ENCODE assay signal across 8 cellular contexts in the genomic region with DNA sequence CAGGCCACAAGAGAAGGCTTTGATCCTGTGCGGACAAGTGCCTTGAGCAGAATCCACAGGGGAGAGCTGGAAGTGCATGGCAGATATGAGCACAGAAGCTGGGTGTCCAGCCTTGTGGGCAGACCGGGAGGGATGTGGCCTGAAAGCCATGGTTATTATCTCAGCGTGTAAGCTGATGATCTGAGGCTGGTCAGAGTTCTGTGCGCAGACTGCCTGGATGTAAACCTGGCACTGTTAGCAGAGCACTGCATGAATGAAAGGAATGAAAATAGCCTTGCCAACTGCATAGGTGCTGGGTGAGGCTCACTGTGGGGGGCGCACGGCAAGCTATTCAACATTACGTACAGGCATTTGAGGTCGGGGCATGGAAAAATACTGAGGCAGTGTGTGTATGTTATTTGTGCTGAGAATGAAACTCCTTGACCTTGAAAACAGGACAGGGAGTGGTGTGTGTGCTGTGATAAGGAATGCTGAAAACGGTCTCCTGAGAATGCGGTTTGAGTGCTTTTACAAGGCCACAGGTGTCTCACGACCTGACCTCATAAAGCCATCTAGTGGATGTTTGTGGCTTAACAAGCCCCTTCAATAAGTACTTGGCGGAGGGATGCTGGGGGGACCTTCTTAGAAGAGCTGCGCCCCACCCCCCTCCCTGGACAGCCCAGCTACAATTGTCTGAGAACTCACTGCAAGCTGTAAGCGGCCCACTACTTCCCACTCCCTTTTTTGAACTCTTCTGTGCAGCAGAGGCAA. TPM values are rescaled to one million over a fixed set of nuclear protein-coding genes. Genes with fewer than 3 reads are reported as not detected.
A peak's percentile ranks its signal among the peaks of the same experiment; 100 is the strongest.
DNase-seq lines count a peak whose midpoint lies in the region; ATAC-seq and TF ChIP-seq lines count a peak whose summit lies in the region.

No MANE protein-coding gene starts in this region.

- no peaks in the 10 kb centered on the region for H3K36me3 Mint-ChIP-seq in glutamatergic neuron (ENCODE audit: unreplicated experiment)

- peak overlapping the region in 3 of 4 donors; percentile 36 to 61 (median 45) for H3K27ac ChIP-seq in gastrocnemius medialis

- TF ChIP-seq CTCF in glutamatergic neuron (IDR thresholded peaks at IDR 0.05; ENCODE audit: partially characterized antibody, unreplicated experiment) = peak; percentile 45
- peak; percentile 43 to 58 (median 44) for TF ChIP-seq CTCF in gastrocnemius medialis (IDR thresholded peaks at IDR 0.05 in 4 of 5, conservative IDR thresholded peaks at IDR 0.05 in 1 of 5)

- H3K27ac Mint-ChIP-seq in glutamatergic neuron (ENCODE audit: unreplicated experiment) = no peak overlapping the region

- no peaks in the 10 kb centered on the region for H3K9me3 Mint-ChIP-seq in glutamatergic neuron (ENCODE audit: unreplicated experiment)

- no peaks in the 10 kb centered on the region for H3K27me3 Mint-ChIP-seq in glutamatergic neuron (ENCODE audit: unreplicated experiment)

- no peaks in the 10 kb centered on the region for H3K27me3 ChIP-seq in gastrocnemius medialis

- peaks cover 0 to 5% of the 10 kb centered on the region in 2 donors for H3K36me3 ChIP-seq in gastrocnemius medialis

- TF ChIP-seq POLR2A in gastrocnemius medialis (IDR thresholded peaks at IDR 0.05) = no peak

- peaks cover 4 to 7% of the 10 kb centered on the region in 2 donors for H3K4me1 ChIP-seq in gastrocnemius medialis

- peaks cover 13% of the 10 kb centered on the region for H3K4me1 Mint-ChIP-seq in glutamatergic neuron (ENCODE audit: low read depth, unreplicated experiment)

- no peaks in the 10 kb centered on the region for H3K9me3 ChIP-seq in gastrocnemius medialis

- intact Hi-C loops in gastrocnemius medialis (cut with DNase I; ENCODE audit: low total_unique reads) = loop anchor here (1.0 kb wide), 1 partner anchor 133 kb away; no protein-coding TSS in a partner anchor

- H3K4me3 ChIP-seq in gastrocnemius medialis = no peak overlapping the region

- ATAC-seq in gastrocnemius medialis (peak; percentile 24 to 58), GM21515 (IDR thresholded peaks at IDR 0.05; ENCODE audit: unreplicated experiment) (no peak)

- in situ Hi-C loops in gastrocnemius medialis (cut with MboI; ENCODE audit: low sequenced_read_pairs in 4 of 4) = loop anchor here in 3 of 4 donors (10.0 to 25.0 kb wide), 3 partner anchors 120 to 137 kb away; no protein-coding TSS in a partner anchor

- peak; percentile 51 for DNase-seq in NCI-H82 (lab: John Stamatoyannopoulos, UW)
- DNase-seq in NCI-H82 treated with DMSO at 0.1 percent for 48 hours (lab: John Stamatoyannopoulos, UW; ENCODE audit: unreplicated experiment) = no peak
- peak; percentile 44 for DNase-seq in SHP77 treated with DMSO at 0.1 percent for 48 hours (lab: John Stamatoyannopoulos, UW)
- no peak for DNase-seq in glutamatergic neuron
- DNase-seq in gastrocnemius medialis = peak; percentile 5 to 16
- no peak for DNase-seq in stimulated activated naive CD4-positive, alpha-beta T cell treated with Interleukin-2 at 50 U/mL for 16 hours (lab: John Stamatoyannopoulos, UW)
- no peak for DNase-seq in activated naive CD4-positive, alpha-beta T cell treated with anti-CD3 and anti-CD28 coated beads, Interleukin-2, amount 50 U/mL, for 16 hours

- H3K4me3 Mint-ChIP-seq in glutamatergic neuron (ENCODE audit: unreplicated experiment) = no peak overlapping the region

RNA-seq across cellular contexts. Expression of gene AKR1C1, which starts 18.7 kb away (rescaled TPM):
- total RNA-seq in glutamatergic neuron (ENCODE audit: unreplicated experiment) (24.7 TPM), gastrocnemius medialis (100 to 1,000 TPM; 203 to 254 (median 208) TPM)

RNA-seq across cellular contexts. Expression of gene AKR1C2, which starts 21.8 kb away (rescaled TPM):
- 3.8 TPM for total RNA-seq in glutamatergic neuron (ENCODE audit: unreplicated experiment)
- 100 to 1,000 TPM; 325 to 380 (median 345) TPM for total RNA-seq in gastrocnemius medialis

Comparison
In these comparisons a context has a peak if more than half of its experiments do, and no peak if none do; other contexts are left out.
1. DNase-seq: peak in NCI-H82 (single experiment), SHP77 treated with DMSO at 0.1 percent for 48 hours (single experiment) and gastrocnemius medialis (2 of 2); none in NCI-H82 treated with DMSO at 0.1 percent for 48 hours (single experiment), glutamatergic neuron (single experiment), stimulated activated naive CD4-positive, alpha-beta T cell treated with Interleukin-2 at 50 U/mL for 16 hours (single experiment) and activated naive CD4-positive, alpha-beta T cell treated with anti-CD3 and anti-CD28 coated beads, Interleukin-2, amount 50 U/mL, for 16 hours (single experiment).
2. RNA of gene AKR1C2, which starts 21.8 kb away (total RNA-seq): 325 to 380 TPM in gastrocnemius medialis; 3.8 TPM in glutamatergic neuron (single experiment); every median in the first group is over 10 times any median in the second.